ENCODE assay signal across 9 cellular contexts in the genomic region with DNA sequence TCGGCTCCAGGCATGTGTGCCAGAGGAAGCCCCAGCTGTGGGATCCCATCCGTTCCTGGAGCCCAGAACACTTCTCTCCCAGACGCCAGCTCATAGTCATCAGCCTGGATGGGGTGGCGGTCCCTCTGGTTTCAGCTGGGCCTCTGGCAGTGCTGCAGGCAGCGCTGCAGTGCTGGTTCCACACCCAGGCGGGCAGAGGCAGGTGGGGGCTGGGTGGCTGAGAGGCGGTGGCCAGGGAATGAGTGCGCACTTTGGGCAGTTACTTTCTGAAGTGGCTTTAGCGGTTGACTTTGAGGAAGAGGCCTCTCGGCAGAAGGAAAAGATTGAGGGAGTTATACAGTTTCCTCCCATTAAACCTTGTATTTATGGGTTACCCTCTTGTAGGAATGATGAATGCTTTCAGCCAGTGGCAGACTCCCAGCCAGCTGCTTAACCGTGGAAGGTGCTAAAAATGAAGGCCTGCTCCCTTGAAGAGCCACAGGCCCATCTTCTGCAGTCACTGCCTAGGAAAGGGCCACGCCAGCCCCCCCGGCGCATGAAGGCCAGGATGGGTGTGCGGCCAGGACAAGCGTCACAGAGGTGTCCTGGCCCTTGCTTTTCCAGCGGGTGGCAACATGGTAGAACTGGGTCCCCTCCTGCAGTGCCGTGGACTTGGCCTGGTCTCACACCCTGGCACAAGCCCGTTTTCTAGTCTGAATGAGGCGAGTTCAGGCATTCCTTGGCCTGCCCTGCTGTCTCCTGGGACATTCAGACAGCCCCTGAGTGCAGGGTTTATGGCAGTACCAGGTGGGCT.
DNase-seq lines count a peak whose midpoint lies in the region; ATAC-seq lines count a peak whose summit lies in the region.
"Had no signal": no experiment of that assay in that cellular context is flagged by ENCODE, and none has a peak within 500 bp of the region (broad histone marks: within the 10 kb centered on the region; RNA-seq: fewer than 3 reads in every experiment).

No MANE protein-coding gene starts in this region.

- no peaks in the 10 kb centered on the region for H3K27me3 Mint-ChIP-seq in activated naive CD8-positive, alpha-beta T cell treated with anti-CD3 and anti-CD28 coated beads, Interleukin-2, amount 50 U/mL, for 24 hours

- H3K4me3 Mint-ChIP-seq in activated naive CD8-positive, alpha-beta T cell treated with anti-CD3 and anti-CD28 coated beads, Interleukin-2, amount 50 U/mL, for 24 hours, result no peak overlapping the region

- no peak overlapping the region for H3K27ac Mint-ChIP-seq in activated naive CD8-positive, alpha-beta T cell treated with anti-CD3 and anti-CD28 coated beads, Interleukin-2, amount 50 U/mL, for 24 hours

- no peaks in the 10 kb centered on the region for H3K9me3 Mint-ChIP-seq in activated naive CD8-positive, alpha-beta T cell treated with anti-CD3 and anti-CD28 coated beads, Interleukin-2, amount 50 U/mL, for 24 hours

- ATAC-seq in activated naive CD8-positive, alpha-beta T cell treated with anti-CD3 and anti-CD28 coated beads, Interleukin-2, amount 50 U/mL, for 24 hours, result peak; percentile 47
- no peak for ATAC-seq in HG02852 (IDR thresholded peaks at IDR 0.05; ENCODE audit: unreplicated experiment)
- ATAC-seq in HG02981 (IDR thresholded peaks at IDR 0.05; ENCODE audit: unreplicated experiment), result no peak

- H3K36me3 Mint-ChIP-seq in activated naive CD8-positive, alpha-beta T cell treated with anti-CD3 and anti-CD28 coated beads, Interleukin-2, amount 50 U/mL, for 24 hours (ENCODE audit: low read depth), result peaks cover 11% of the 10 kb centered on the region

- H3K4me1 Mint-ChIP-seq in activated naive CD8-positive, alpha-beta T cell treated with anti-CD3 and anti-CD28 coated beads, Interleukin-2, amount 50 U/mL, for 24 hours, result peaks cover 16% of the 10 kb centered on the region

- DNase-seq in stimulated activated CD4-positive, alpha-beta T cell treated with anti-CD3 and anti-CD28 coated beads, Interleukin-15, amount 100 ng/mL, for 24 hours, result peak; percentile 44
- DNase-seq in stimulated activated CD4-positive, alpha-beta T cell treated with anti-CD3 and anti-CD28 coated beads, Interleukin-4, amount 100 ng/mL, for 24 hours, result no peak
- no peak for DNase-seq in activated naive CD8-positive, alpha-beta T cell treated with anti-CD3 and anti-CD28 coated beads, Interleukin-2, amount 50 U/mL, for 24 hours
- DNase-seq in medulla oblongata (ENCODE audit: extremely low spot score) (peak; percentile 76), D341Med (ENCODE audit: low spot score) (no peak), T-helper 1 cell (no peak)
- DNase-seq: NCI-H226 had no signal

Comparison
In these comparisons a context has a peak if more than half of its experiments do, and no peak if none do; other contexts are left out.
1. DNase-seq: peak in stimulated activated CD4-positive, alpha-beta T cell treated with anti-CD3 and anti-CD28 coated beads, Interleukin-15, amount 100 ng/mL, for 24 hours (single experiment) and medulla oblongata (single experiment); none in stimulated activated CD4-positive, alpha-beta T cell treated with anti-CD3 and anti-CD28 coated beads, Interleukin-4, amount 100 ng/mL, for 24 hours (single experiment), activated naive CD8-positive, alpha-beta T cell treated with anti-CD3 and anti-CD28 coated beads, Interleukin-2, amount 50 U/mL, for 24 hours (single experiment), D341Med (single experiment) and T-helper 1 cell (0 of 5).